In the genomic region with DNA sequence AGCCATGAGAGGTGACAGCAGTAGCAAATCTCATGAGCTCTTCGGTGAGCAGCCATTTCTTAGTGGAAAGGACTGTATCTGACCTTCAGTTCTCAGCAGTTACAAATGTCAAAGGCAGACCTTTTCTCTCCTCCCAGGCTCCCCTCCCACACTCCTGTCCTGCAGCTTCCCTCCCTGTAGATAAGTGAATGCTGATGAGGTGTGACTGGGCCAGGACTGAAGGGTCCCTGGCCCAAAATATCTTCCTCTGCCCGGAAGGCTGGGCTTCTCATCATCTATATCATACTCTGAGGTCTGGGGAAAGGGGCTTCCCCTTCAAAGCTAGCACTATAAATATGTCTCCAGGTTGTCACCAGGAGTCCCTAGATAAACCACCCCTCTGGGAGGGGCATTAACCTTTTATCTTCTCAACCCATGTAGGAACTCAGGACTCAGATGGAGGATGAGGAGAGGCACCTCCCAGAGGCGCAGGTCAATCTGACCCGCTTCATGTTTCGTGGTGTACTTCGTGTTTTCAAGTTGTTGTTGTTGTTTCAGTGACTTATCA, we compare ENCODE assay signal across 1 cellular context.
TF ChIP-seq lines count a peak whose summit lies in the region.

No MANE protein-coding gene starts in this region.

TF ChIP-seq in K562, 482 proteins besides CTCF, POLR2A, EP300 and RAD21 (continued from another document):
- TF ChIP-seq ZBTB40 (IDR thresholded peaks at IDR 0.05) = no peak
- no peak for TF ChIP-seq ZBTB40 (CRISPR knock-in tag; IDR thresholded peaks at IDR 0.05)
- peak; percentile 61 to 66; a peak in 3 of 4 replicates for TF ChIP-seq FOXK2 (conservative IDR thresholded peaks at IDR 0.05 in 1 of 2, IDR thresholded peaks at IDR 0.05 in 1 of 2; ENCODE audit: low read depth in 2 of 2)
- no peak for TF ChIP-seq RBM22 (IDR thresholded peaks at IDR 0.05; ENCODE audit: low read depth, low read length, poor library complexity, severe bottlenecking)
- peak; percentile 92 for TF ChIP-seq SMAD1 (IDR thresholded peaks at IDR 0.05; ENCODE audit: low read depth, low read length, partially characterized antibody)
- TF ChIP-seq LCOR (CRISPR knock-in tag; IDR thresholded peaks at IDR 0.05) = peak; percentile 97
- peak; percentile 67 for TF ChIP-seq TAF9B (IDR thresholded peaks at IDR 0.05; ENCODE audit: partially characterized antibody)
- no peak for TF ChIP-seq NR1H2 (CRISPR knock-in tag; IDR thresholded peaks at IDR 0.05)
- TF ChIP-seq DACH1 (IDR thresholded peaks at IDR 0.05; ENCODE audit: partially characterized antibody) = peak; percentile 30
- peak; percentile 87 for TF ChIP-seq PKNOX1 (IDR thresholded peaks at IDR 0.05)
- TF ChIP-seq ZBTB7A (IDR thresholded peaks at IDR 0.05; ENCODE audit: borderline replicate concordance, control insufficient read depth, low read depth, low read length) = peak; percentile 99
- no peak for TF ChIP-seq KDM4B (IDR thresholded peaks at IDR 0.05; ENCODE audit: borderline replicate concordance in 2 of 2, low read depth in 1 of 2)
- peak; percentile 48; the same call in 1 of the 2 replicates for TF ChIP-seq BCOR (IDR thresholded peaks at IDR 0.05)
- TF ChIP-seq MAFF (IDR thresholded peaks at IDR 0.05; ENCODE audit: low read length) = peak; percentile 43; the same call in 1 of the 2 replicates
- TF ChIP-seq NFRKB (IDR thresholded peaks at IDR 0.05; ENCODE audit: low read depth) = peak; percentile 72; the same call in 1 of the 2 replicates
- TF ChIP-seq HMGN3 (IDR thresholded peaks at IDR 0.05; ENCODE audit: borderline replicate concordance, extremely low read depth, insufficient read length, low read depth, low read length) = no peak
- TF ChIP-seq, protein P1, sequence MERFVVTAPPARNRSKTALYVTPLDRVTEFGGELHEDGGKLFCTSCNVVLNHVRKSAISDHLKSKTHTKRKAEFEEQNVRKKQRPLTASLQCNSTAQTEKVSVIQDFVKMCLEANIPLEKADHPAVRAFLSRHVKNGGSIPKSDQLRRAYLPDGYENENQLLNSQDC (CRISPR knock-in tag; IDR thresholded peaks at IDR 0.05) = 0 out of 2 replicates have a peak, but pooled peaks have one; percentile 52
